ENCODE assay signal across 10 cellular contexts in genomic region chr13:39415003-39415402, GRCh38.
DNase-seq lines count a peak whose midpoint lies in the region; ATAC-seq and TF ChIP-seq lines count a peak whose summit lies in the region.
"Had no signal": no experiment of that assay in that cellular context is flagged by ENCODE, and none has a peak within 500 bp of the region (broad histone marks: within the 10 kb centered on the region; RNA-seq: fewer than 3 reads in every experiment).

No MANE protein-coding gene starts in this region.

- no peak overlapping the region for H3K4me2 ChIP-seq in trophoblast cell (ENCODE audit: low read length)

- 27 to 46% methylated on average over 4 to 5 of the region's 5 CpGs for WGBS in transverse colon (ENCODE audit: low coverage in 1 of 2), 2 donors
- WGBS in trophoblast cell (ENCODE audit: extremely low coverage, insufficient coverage, insufficient read length), result no CpG with 5 or more reads among the region's 5 CpGs

- no peak overlapping the region for H2BK120ac ChIP-seq in trophoblast cell (ENCODE audit: insufficient read depth, low read length, poor library complexity)

- ATAC-seq in left ventricle myocardium superior, result peak; percentile 68
- no peak for ATAC-seq in HG03354 (IDR thresholded peaks at IDR 0.05; ENCODE audit: poor library complexity, severe bottlenecking, unreplicated experiment)
- ATAC-seq: Panc1 had no signal

- no peaks in the 10 kb centered on the region for H3K79me2 ChIP-seq in trophoblast cell (ENCODE audit: control insufficient read depth, insufficient read depth, low read length, poor library complexity)

- H3K4me1 ChIP-seq in transverse colon (peaks cover 0 to 14% (median 2%) of the 10 kb centered on the region in 4 donors), trophoblast cell (ENCODE audit: control insufficient read depth in 1 of 2, insufficient read depth in 2 of 2, low read length in 2 of 2) (peaks cover 2% of the 10 kb centered on the region in 2 experiments)

- H3K79me1 ChIP-seq in trophoblast cell (ENCODE audit: low read length), result no peaks in the 10 kb centered on the region

- in situ Hi-C loops in transverse colon (cut with MboI; ENCODE audit: low pct_ligation_motif_present in 1 of 4, low pct_unique_long_range_greater_than_20kb in 1 of 4, low sequenced_read_pairs in 3 of 4), result no loop called here

- intact Hi-C loops in left ventricle myocardium superior (cut with micrococcal nuclease) (loop anchor here (5.0 kb wide), 1 partner anchor 187 kb away; the partner anchor contains the start of gene LHFPL6), transverse colon (cut with DNase I; ENCODE audit: low total_unique reads) (loop anchor here (10.0 kb wide), 1 partner anchor 200 kb away; no protein-coding TSS in a partner anchor)

- no peak overlapping the region for H3K4ac ChIP-seq in trophoblast cell (ENCODE audit: low read depth, low read length)

- H3K27ac ChIP-seq in coronary artery (peak overlapping the region; percentile 57 to 78), transverse colon (peak overlapping the region in 3 of 4 donors; percentile 26 to 42 (median 29)), trophoblast cell (ENCODE audit: low read depth, low read length) (no peak overlapping the region)

- H3K9ac ChIP-seq in trophoblast cell (ENCODE audit: low read length), result no peak overlapping the region

- TF ChIP-seq POLR2A in transverse colon (IDR thresholded peaks at IDR 0.05), result no peak

- no peak overlapping the region for H4K91ac ChIP-seq in trophoblast cell (ENCODE audit: low read depth, low read length)

- peak; percentile 23 for TF ChIP-seq EP300 in transverse colon (IDR thresholded peaks at IDR 0.05; ENCODE audit: low read depth)

- H2BK12ac ChIP-seq in trophoblast cell (ENCODE audit: low read length), result no peak overlapping the region

- H2AK5ac ChIP-seq in trophoblast cell (ENCODE audit: low read length), result no peak overlapping the region

- TF ChIP-seq CTCF in coronary artery (IDR thresholded peaks at IDR 0.05) (no peak), transverse colon (IDR thresholded peaks at IDR 0.05) (no peak)

- no peak for DNase-seq in coronary artery (ENCODE audit: low spot score)
- no peak for DNase-seq in left ventricle myocardium superior
- peak; percentile 65 for DNase-seq in pons (ENCODE audit: low spot score)
- DNase-seq in transverse colon, result no peak
- no peak for DNase-seq in HT-29 (ENCODE audit: low spot score)
- no peak for DNase-seq in trophoblast cell
- no peak for DNase-seq in AG08396 (ENCODE audit: low spot score)
- DNase-seq: stimulated activated CD4-positive, alpha-beta T cell treated with anti-CD3 and anti-CD28 coated beads, Interleukin-4, amount 100 ng/mL, for 4 hours had no signal

- H3K4me3 ChIP-seq in coronary artery, result peak overlapping the region; percentile 53
- H3K4me3 ChIP-seq in transverse colon, result no peak overlapping the region
- no peak overlapping the region for H3K4me3 ChIP-seq in trophoblast cell (ENCODE audit: low read depth, low read length)

- H3K14ac ChIP-seq in trophoblast cell (ENCODE audit: low read length), result no peak overlapping the region

- no peaks in the 10 kb centered on the region for H3K9me3 ChIP-seq in transverse colon
- H3K9me3 ChIP-seq in trophoblast cell (ENCODE audit: insufficient read depth, low read depth, low read length), result no peaks in the 10 kb centered on the region

- H4K8ac ChIP-seq in trophoblast cell (ENCODE audit: low read depth, low read length), result no peak overlapping the region

- no peak overlapping the region for H2BK5ac ChIP-seq in trophoblast cell (ENCODE audit: low read depth, low read length, poor library complexity)

- no peak overlapping the region for H4K12ac ChIP-seq in trophoblast cell (ENCODE audit: low read depth, low read length)

- no peaks in the 10 kb centered on the region for H3K27me3 ChIP-seq in transverse colon
- no peaks in the 10 kb centered on the region for H3K27me3 ChIP-seq in trophoblast cell (ENCODE audit: insufficient read depth, low read length)

- H3K18ac ChIP-seq in trophoblast cell (ENCODE audit: low read length), result no peak overlapping the region

- H3K36me3 ChIP-seq in transverse colon (no peaks in the 10 kb centered on the region), trophoblast cell (ENCODE audit: control insufficient read depth in 1 of 2, insufficient read depth in 2 of 2, low read length in 2 of 2) (no peaks in the 10 kb centered on the region)

- no peak overlapping the region for H2AFZ ChIP-seq in trophoblast cell (ENCODE audit: insufficient read depth, low read length, poor library complexity)

- H3K23ac ChIP-seq in trophoblast cell (ENCODE audit: low read length), result no peak overlapping the region
